ENCODE assay signal across 1 cellular context in genomic region chr2:39996653-39997080, GRCh38.
TF ChIP-seq lines count a peak whose summit lies in the region.

No MANE protein-coding gene starts in this region.

TF ChIP-seq in IMR-90, 13 proteins besides CTCF, POLR2A, EP300 and RAD21 (continued from another document):
- TF ChIP-seq ELK1 (IDR thresholded peaks at IDR 0.05; ENCODE audit: borderline replicate concordance, low read depth, low read length): no peak
- TF ChIP-seq NFE2L2 (IDR thresholded peaks at IDR 0.05; ENCODE audit: low read depth, low read length): no peak
- peak; percentile 58; the same call in 1 of the 2 replicates for TF ChIP-seq FOS (IDR thresholded peaks at IDR 0.05; ENCODE audit: low read depth, low read length)
- TF ChIP-seq, protein P1, sequence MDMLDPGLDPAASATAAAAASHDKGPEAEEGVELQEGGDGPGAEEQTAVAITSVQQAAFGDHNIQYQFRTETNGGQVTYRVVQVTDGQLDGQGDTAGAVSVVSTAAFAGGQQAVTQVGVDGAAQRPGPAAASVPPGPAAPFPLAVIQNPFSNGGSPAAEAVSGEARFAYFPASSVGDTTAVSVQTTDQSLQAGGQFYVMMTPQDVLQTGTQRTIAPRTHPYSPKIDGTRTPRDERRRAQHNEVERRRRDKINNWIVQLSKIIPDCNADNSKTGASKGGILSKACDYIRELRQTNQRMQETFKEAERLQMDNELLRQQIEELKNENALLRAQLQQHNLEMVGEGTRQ (IDR thresholded peaks at IDR 0.05; ENCODE audit: low read depth, low read length): no peak
- TF ChIP-seq CEBPB (IDR thresholded peaks at IDR 0.05; ENCODE audit: low read depth, low read length): peak; percentile 70; the same call in 1 of the 2 replicates
- no peak for TF ChIP-seq MAZ (IDR thresholded peaks at IDR 0.05; ENCODE audit: borderline replicate concordance, low read depth, low read length)
- TF ChIP-seq SMC3 (IDR thresholded peaks at IDR 0.05; ENCODE audit: low read depth, low read length): no peak
- TF ChIP-seq RFX5 (IDR thresholded peaks at IDR 0.05; ENCODE audit: low read depth, low read length): no peak
